ENCODE assay signal across 8 cellular contexts in the genomic region with DNA sequence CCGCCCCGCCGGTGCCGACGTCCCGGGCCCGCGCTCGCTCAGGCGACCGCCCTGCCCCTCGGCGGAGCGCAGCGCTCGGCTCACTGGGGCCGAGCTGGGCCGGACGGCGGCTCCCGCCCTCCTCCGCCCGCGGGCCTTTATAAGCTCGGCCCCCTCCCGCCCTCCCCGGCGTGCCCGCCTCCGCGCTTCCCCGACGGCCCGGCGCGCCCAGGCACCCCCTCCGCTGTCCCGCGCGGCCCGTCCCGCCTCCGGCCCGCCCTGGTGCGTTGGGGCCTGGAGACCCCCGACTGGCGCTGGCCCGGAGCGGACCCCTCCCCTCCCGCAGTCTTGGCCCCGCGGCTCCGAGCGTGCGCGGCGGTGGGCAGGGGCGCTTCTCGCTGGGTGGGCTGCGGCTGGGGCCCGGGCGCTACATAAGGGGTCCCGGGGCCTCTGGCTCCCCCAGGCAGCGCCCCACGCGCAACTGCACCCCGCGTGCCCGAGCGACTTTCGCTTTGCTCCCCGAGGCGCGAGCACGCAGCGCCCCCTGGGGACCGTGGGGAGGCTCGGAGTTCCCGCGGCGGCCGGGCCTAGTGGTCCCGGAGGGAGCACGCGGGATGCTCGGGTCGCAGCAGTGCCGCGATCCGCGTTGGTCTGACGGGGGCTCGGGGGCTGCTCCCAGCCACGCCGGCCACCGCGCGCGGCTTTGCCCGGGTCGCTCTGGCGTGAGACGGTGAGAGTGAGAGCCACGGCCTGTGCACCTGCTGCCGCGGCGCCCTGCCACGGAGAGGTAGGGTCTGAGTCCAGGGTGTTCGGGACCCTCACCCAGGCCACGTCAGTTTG. TPM values are rescaled to one million over a fixed set of nuclear protein-coding genes. Genes with fewer than 3 reads are reported as not detected.
DNase-seq lines count a peak whose midpoint lies in the region; TF ChIP-seq lines count a peak whose summit lies in the region.

Gene PIEZO1, minus strand, starts transcription at position 115 of the 819 bp plus-strand sequence. CDS start 256 bp downstream, outside the sequence.

- no peak for TF ChIP-seq EP300 in suprapubic skin (IDR thresholded peaks at IDR 0.05)

- H3K27me3 Mint-ChIP-seq in activated T-helper 2 cell treated with anti-CD3 and anti-CD28 coated beads, Interferon-gamma antibody, Interleukin-2, Interleukin-4, amounts not matched to agents 10 μg/mL and 5 μg/mL and 100 μg/mL, durations not matched to agents 14 hours and 24 hours and 36 hours (ENCODE audit: low read depth): no peaks in the 10 kb centered on the region
- peaks cover 48% of the 10 kb centered on the region for H3K27me3 Mint-ChIP-seq in nephron (ENCODE audit: low read depth)

- H3K27ac ChIP-seq in suprapubic skin: peak within 1 kb of the TSS; percentile 97

- H3K4me1 ChIP-seq in suprapubic skin: peaks cover 55% of the 10 kb centered on the region

- H3K27me3 ChIP-seq in suprapubic skin: peaks cover under 1% of the 10 kb centered on the region

- peak; percentile 46 for TF ChIP-seq CTCF in fibroblast of pulmonary artery (IDR thresholded peaks at IDR 0.05; ENCODE audit: low read length, missing control alignments)
- peak; percentile 72 to 81 (median 75) for TF ChIP-seq CTCF in nephron (IDR thresholded peaks at IDR 0.05; ENCODE audit: unreplicated experiment in 3 of 3)
- TF ChIP-seq CTCF in suprapubic skin (IDR thresholded peaks at IDR 0.05): peak; percentile 75 to 91

- H3K4me3 Mint-ChIP-seq in activated T-helper 2 cell treated with anti-CD3 and anti-CD28 coated beads, Interferon-gamma antibody, Interleukin-2, Interleukin-4, amounts not matched to agents 10 μg/mL and 5 μg/mL and 100 μg/mL, durations not matched to agents 14 hours and 24 hours and 36 hours (ENCODE audit: low read depth): peak within 1 kb of the TSS; percentile 86
- H3K4me3 Mint-ChIP-seq in nephron: peak within 1 kb of the TSS; percentile 72 to 85 (median 84)

- no peaks in the 10 kb centered on the region for H3K9me3 Mint-ChIP-seq in activated T-helper 2 cell treated with anti-CD3 and anti-CD28 coated beads, Interferon-gamma antibody, Interleukin-2, Interleukin-4, amounts not matched to agents 10 μg/mL and 5 μg/mL and 100 μg/mL, durations not matched to agents 14 hours and 24 hours and 36 hours
- no peaks in the 10 kb centered on the region for H3K9me3 Mint-ChIP-seq in nephron

- 15% methylated on average over 15 of the region's 110 CpGs for WGBS in suprapubic skin

- H3K27ac Mint-ChIP-seq in activated T-helper 2 cell treated with anti-CD3 and anti-CD28 coated beads, Interferon-gamma antibody, Interleukin-2, Interleukin-4, amounts not matched to agents 10 μg/mL and 5 μg/mL and 100 μg/mL, durations not matched to agents 14 hours and 24 hours and 36 hours: peak within 1 kb of the TSS; percentile 80
- H3K27ac Mint-ChIP-seq in nephron: no peak within 1 kb of the TSS

- intact Hi-C loops in activated T-helper 2 cell treated with anti-CD3 and anti-CD28 coated beads, Interferon-gamma antibody, Interleukin-2, Interleukin-4, amounts not matched to agents 10 μg/mL and 5 μg/mL and 100 μg/mL, durations not matched to agents 14 hours and 24 hours and 36 hours (cut with micrococcal nuclease): loop anchor here (2.0 to 10.0 kb wide), 5 partner anchors 41 to 709 kb away; partner anchors contain the start of genes ANKRD11, ZC3H18 and ZFPM1

- H3K36me3 ChIP-seq in suprapubic skin: no peaks in the 10 kb centered on the region

- H3K36me3 Mint-ChIP-seq in activated T-helper 2 cell treated with anti-CD3 and anti-CD28 coated beads, Interferon-gamma antibody, Interleukin-2, Interleukin-4, amounts not matched to agents 10 μg/mL and 5 μg/mL and 100 μg/mL, durations not matched to agents 14 hours and 24 hours and 36 hours (ENCODE audit: low read depth): peaks cover 7% of the 10 kb centered on the region
- H3K36me3 Mint-ChIP-seq in nephron (ENCODE audit: low read depth): no peaks in the 10 kb centered on the region

- peaks cover 40% of the 10 kb centered on the region for H3K4me1 Mint-ChIP-seq in activated T-helper 2 cell treated with anti-CD3 and anti-CD28 coated beads, Interferon-gamma antibody, Interleukin-2, Interleukin-4, amounts not matched to agents 10 μg/mL and 5 μg/mL and 100 μg/mL, durations not matched to agents 14 hours and 24 hours and 36 hours (ENCODE audit: low read depth)
- H3K4me1 Mint-ChIP-seq in nephron: peaks cover 12% of the 10 kb centered on the region

- H3K9me3 ChIP-seq in suprapubic skin: no peaks in the 10 kb centered on the region

- peak; percentile 91 for DNase-seq in AG08396 (ENCODE audit: low spot score)
- DNase-seq in GM19238 (ENCODE audit: insufficient read length, low spot score): peak; percentile 79
- DNase-seq in OCI-M1 (lab: John Stamatoyannopoulos, UW): peak; percentile 74
- DNase-seq in activated T-helper 2 cell treated with anti-CD3 and anti-CD28 coated beads, Interferon-gamma antibody, Interleukin-2, Interleukin-4, amounts not matched to agents 10 μg/mL and 5 μg/mL and 100 μg/mL, durations not matched to agents 14 hours and 24 hours and 36 hours (ENCODE audit: low spot score): peak; percentile 71
- DNase-seq in fibroblast of pulmonary artery (ENCODE audit: low read depth): peak; percentile 63
- DNase-seq in suprapubic skin (ENCODE audit: low spot score in 2 of 2): no peak
- no peak for DNase-seq in NCI-H1048 (lab: John Stamatoyannopoulos, UW)

- peak in 1 of 2 donors; percentile 25 for TF ChIP-seq POLR2A in suprapubic skin (IDR thresholded peaks at IDR 0.05)

- H3K4me3 ChIP-seq in fibroblast of pulmonary artery (replicated peaks; ENCODE audit: low read depth, low read length): peak within 1 kb of the TSS; percentile 65
- peak within 1 kb of the TSS; percentile 88 for H3K4me3 ChIP-seq in suprapubic skin

RNA-seq across cellular contexts. Expression of gene PIEZO1, which starts in this region (rescaled TPM):
- 240 and 255 TPM in 2 replicates for total RNA-seq in activated T-helper 2 cell treated with anti-CD3 and anti-CD28 coated beads, Interferon-gamma antibody, Interleukin-2, Interleukin-4, amounts not matched to agents 10 μg/mL and 5 μg/mL and 100 μg/mL, durations not matched to agents 14 hours and 24 hours and 36 hours
- total RNA-seq in suprapubic skin: 100 to 1,000 TPM; 185 to 269 (median 224) TPM

Comparison
In these comparisons a context has a peak if more than half of its experiments do, and no peak if none do; other contexts are left out.
1. DNase-seq: peak in AG08396 (single experiment), GM19238 (single experiment), OCI-M1 (single experiment), activated T-helper 2 cell treated with anti-CD3 and anti-CD28 coated beads, Interferon-gamma antibody, Interleukin-2, Interleukin-4, amounts not matched to agents 10 μg/mL and 5 μg/mL and 100 μg/mL, durations not matched to agents 14 hours and 24 hours and 36 hours (single experiment) and fibroblast of pulmonary artery (single experiment); none in suprapubic skin (0 of 2) and NCI-H1048 (single experiment).
2. Peak in every context shown above with its lines, with median percentiles within 50 percentile points of each other: CTCF ChIP-seq.